Comparison of ENCODE assay signal across 15 cellular contexts in the genomic region with DNA sequence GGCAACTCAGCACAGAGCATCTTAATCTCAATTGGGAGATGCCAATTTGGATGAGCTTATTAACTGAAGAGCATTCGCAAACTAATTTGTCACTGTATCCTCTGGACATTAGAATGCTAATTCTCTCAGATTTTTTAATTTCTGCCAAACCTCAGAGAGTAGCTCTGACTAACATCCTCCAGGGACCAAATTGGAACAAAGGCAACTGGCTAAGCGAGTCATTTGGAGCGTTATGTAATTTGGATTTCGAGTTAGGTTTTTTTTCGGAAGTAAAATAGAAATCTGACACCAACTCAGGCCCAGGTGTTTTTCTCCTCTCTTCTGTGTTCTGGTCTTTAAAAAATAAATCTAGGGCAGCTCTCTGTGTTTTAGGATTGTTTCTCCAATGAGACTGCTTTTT.
DNase-seq lines count a peak whose midpoint lies in the region; ATAC-seq and TF ChIP-seq lines count a peak whose summit lies in the region.
"Had no signal": no experiment of that assay in that cellular context is flagged by ENCODE, and none has a peak within 500 bp of the region (broad histone marks: within the 10 kb centered on the region; RNA-seq: fewer than 3 reads in every experiment).

No MANE protein-coding gene starts in this region.

- ATAC-seq in PC-3 (no peak), gastroesophageal sphincter (peak; percentile 60), aorta (ENCODE audit: low FRiP score) (peak; percentile 59), HG02678 (IDR thresholded peaks at IDR 0.05; ENCODE audit: unreplicated experiment) (no peak)

- H3K27me3 ChIP-seq in breast epithelium (no peaks in the 10 kb centered on the region), PC-3 (ENCODE audit: low read length) (peaks cover 6% of the 10 kb centered on the region; the same call in 1 of the 2 replicates), gastroesophageal sphincter (no peaks in the 10 kb centered on the region), aorta (ENCODE audit: control insufficient read depth in 1 of 2, insufficient read depth in 2 of 2, low read length in 1 of 2) (no peaks in the 10 kb centered on the region), testis (no peaks in the 10 kb centered on the region)
- H3K27me3 ChIP-seq: ovary had no signal

- POLR2A ChIA-PET in MCF 10A (lab: Yijun Ruan, JAX) (interaction anchor here (0.7 kb wide), 1 partner anchor 450 kb away, joined by 3 read pairs; no protein-coding TSS in a partner anchor), PC-3 (lab: Charles Lee; ENCODE audit: unreplicated experiment) (no interaction called here)

- peaks cover 5% of the 10 kb centered on the region for H3K4me1 Mint-ChIP-seq in MCF 10A (ENCODE audit: insufficient read depth, unreplicated experiment)
- H3K4me1 Mint-ChIP-seq: B cell had no signal

- CTCF ChIA-PET in MCF 10A (lab: Yijun Ruan, JAX) = interaction anchor here (0.6 to 1.2 kb wide), 5 partner anchors 16 to 326 kb away, joined by 3 to 4 read pairs (median 3); no protein-coding TSS in a partner anchor
- CTCF ChIA-PET in PC-3 (lab: Charles Lee) = no interaction called here

- no peaks in the 10 kb centered on the region for H4K20me1 ChIP-seq in PC-3 (ENCODE audit: low read length)

- BruUV-seq in MCF 10A (replicated peaks; lab: Mats Ljungman, UMichigan) (no TSS peak), PC-3 (replicated peaks; lab: Mats Ljungman, UMichigan) (no TSS peak)

- TF ChIP-seq POLR2A in breast epithelium (IDR thresholded peaks at IDR 0.05) (no peak), gastroesophageal sphincter (IDR thresholded peaks at IDR 0.05) (no peak), testis (IDR thresholded peaks at IDR 0.05) (no peak)

- no peaks in the 10 kb centered on the region for H3K27me3 Mint-ChIP-seq in MCF 10A (ENCODE audit: insufficient read depth, unreplicated experiment)
- H3K27me3 Mint-ChIP-seq: B cell had no signal

- no peaks in the 10 kb centered on the region for H3K9me3 ChIP-seq in breast epithelium
- no peaks in the 10 kb centered on the region for H3K9me3 ChIP-seq in PC-3 (ENCODE audit: low read length)
- H3K9me3 ChIP-seq in gastroesophageal sphincter = no peaks in the 10 kb centered on the region
- H3K9me3 ChIP-seq in aorta (ENCODE audit: control insufficient read depth, low read length) = peaks cover 5% of the 10 kb centered on the region
- no peaks in the 10 kb centered on the region for H3K9me3 ChIP-seq in testis
- H3K9me3 ChIP-seq: ovary had no signal

- WGBS in gastroesophageal sphincter (ENCODE audit: low coverage in 1 of 2), 2 donors = 30 to 60% methylated on average over 5 of the region's 5 CpGs
- WGBS in aorta, 2 donors = 16 to 28% methylated on average over 5 of the region's 5 CpGs
- WGBS in testis, 2 donors = 47 to 56% methylated on average over 5 of the region's 5 CpGs

- H3K4me3 ChIP-seq in breast epithelium (no peak overlapping the region), PC-3 (ENCODE audit: low read length) (no peak overlapping the region), gastroesophageal sphincter (no peak overlapping the region), aorta (ENCODE audit: low read length in 2 of 2) (no peak overlapping the region), testis (no peak overlapping the region)
- H3K4me3 ChIP-seq: ovary had no signal

- no peak overlapping the region for H3K27ac Mint-ChIP-seq in MCF 10A (ENCODE audit: low read depth, unreplicated experiment)
- H3K27ac Mint-ChIP-seq: B cell had no signal

- no peaks in the 10 kb centered on the region for H3K36me3 Mint-ChIP-seq in MCF 10A (ENCODE audit: insufficient read depth, unreplicated experiment)

- no peaks in the 10 kb centered on the region for H3K9me3 Mint-ChIP-seq in MCF 10A (ENCODE audit: unreplicated experiment)

- intact Hi-C loops in MCF 10A (cut with micrococcal nuclease) (no loop called here), breast epithelium (cut with DNase I; ENCODE audit: low total_unique reads) (no loop called here), PC-3 (cut with micrococcal nuclease) (no loop called here), aorta (cut with DNase I) (no loop called here), testis (cut with DNase I; ENCODE audit: low total_unique reads) (no loop called here)

- H3K79me2 ChIP-seq in PC-3 (ENCODE audit: low read length) = no peaks in the 10 kb centered on the region

- no peak overlapping the region for H3K9ac ChIP-seq in PC-3 (ENCODE audit: low read length)

- H3K4me3 Mint-ChIP-seq in MCF 10A (ENCODE audit: unreplicated experiment) = no peak overlapping the region
- H3K4me3 Mint-ChIP-seq: B cell had no signal

- H3F3A ChIP-seq in PC-3 (ENCODE audit: low read length, unreplicated experiment) = no peaks in the 10 kb centered on the region

- TF ChIP-seq EP300 in gastroesophageal sphincter (IDR thresholded peaks at IDR 0.05) = no peak

- H3K4me1 ChIP-seq in breast epithelium (no peaks in the 10 kb centered on the region), PC-3 (ENCODE audit: insufficient read depth, low read length) (peaks cover 7% of the 10 kb centered on the region), gastroesophageal sphincter (peaks cover 0 to 14% (median 0%) of the 10 kb centered on the region in 3 donors), aorta (ENCODE audit: control insufficient read depth in 1 of 2, insufficient read depth in 2 of 2, low read length in 2 of 2) (no peaks in the 10 kb centered on the region), testis (no peaks in the 10 kb centered on the region)

- DNase-seq in MCF 10A (ENCODE audit: unreplicated experiment) (peak; percentile 54), breast epithelium (ENCODE audit: low spot score in 2 of 2) (no peak), PC-3 (peak; percentile 23), aorta (no peak), testis (no peak), SHP77 treated with DMSO at 0.1 percent for 48 hours (lab: John Stamatoyannopoulos, UW) (no peak)
- DNase-seq: activated T-cell treated with anti-CD3 and anti-CD28 coated beads for 4 hours; central memory CD4-positive, alpha-beta T cell; foreskin melanocyte; NCI-H1930; stimulated activated CD4-positive, alpha-beta T cell treated with anti-CD3 and anti-CD28 coated beads, Interleukin-4, amount 100 ng/mL, for 1 hour had no signal

- no peaks in the 10 kb centered on the region for H3K9me2 ChIP-seq in PC-3 (replicated peaks; ENCODE audit: low read length)

- TF ChIP-seq CTCF in MCF 10A (IDR thresholded peaks at IDR 0.05; ENCODE audit: unreplicated experiment) (no peak), breast epithelium (IDR thresholded peaks at IDR 0.05) (no peak), PC-3 (conservative IDR thresholded peaks at IDR 0.05; ENCODE audit: low read depth, low read length) (no peak), gastroesophageal sphincter (IDR thresholded peaks at IDR 0.05) (no peak), testis (IDR thresholded peaks at IDR 0.05) (no peak)

- H3K27ac ChIP-seq in breast epithelium (no peak overlapping the region), PC-3 (ENCODE audit: low read length) (no peak overlapping the region), gastroesophageal sphincter (no peak overlapping the region), aorta (ENCODE audit: low read depth in 1 of 2, low read length in 2 of 2) (no peak overlapping the region), testis (no peak overlapping the region)
- H3K27ac ChIP-seq: ovary had no signal

- no peak overlapping the region for H2AFZ ChIP-seq in PC-3 (ENCODE audit: low read length)

- H3K4me2 ChIP-seq in PC-3 (ENCODE audit: low read length) = no peak overlapping the region

- H3K36me3 ChIP-seq in breast epithelium (no peaks in the 10 kb centered on the region), PC-3 (ENCODE audit: low read depth, low read length) (no peaks in the 10 kb centered on the region), gastroesophageal sphincter (no peaks in the 10 kb centered on the region), aorta (ENCODE audit: control insufficient read depth in 1 of 2, insufficient read depth in 2 of 2, low read length in 1 of 2) (no peaks in the 10 kb centered on the region), testis (ENCODE audit: low read depth, missing control alignments) (no peaks in the 10 kb centered on the region)
- H3K36me3 ChIP-seq: ovary had no signal

Comparison
In these comparisons a context has a peak if more than half of its experiments do, and no peak if none do; other contexts are left out.
1. DNase-seq: peak in MCF 10A (single experiment) and PC-3 (single experiment); none in breast epithelium (0 of 2), aorta (0 of 2), testis (single experiment) and SHP77 treated with DMSO at 0.1 percent for 48 hours (single experiment).
2. ATAC-seq: peak in gastroesophageal sphincter (single experiment) and aorta (single experiment); none in PC-3 (single experiment) and HG02678 (single experiment).